In genomic region chr15:41230650-41231533, GRCh38 we compare ENCODE assay signal across 1 cellular context.
A peak's percentile ranks its signal among the peaks of the same experiment; 100 is the strongest.
TF ChIP-seq lines count a peak whose summit lies in the region.

CHP1 (plus strand) TSS chr15:41231268; CDS start chr15:41231383, 115 bp downstream.
EXD1 (minus strand) TSS chr15:41230757; CDS start chr15:41226575, 4,182 bp downstream.

TF ChIP-seq in HepG2, 621 proteins besides CTCF, POLR2A, EP300 and RAD21 (continued from another document and continues in another):
- TF ChIP-seq UBTF (CRISPR knock-in tag; IDR thresholded peaks at IDR 0.05) (peak; percentile 89), SUZ12 (IDR thresholded peaks at IDR 0.05; ENCODE audit: low read depth, low read length) (no peak), MEF2D (CRISPR knock-in tag; IDR thresholded peaks at IDR 0.05) (peak; percentile 59; the same call in 1 of the 2 replicates), ZNF646 (CRISPR knock-in tag; IDR thresholded peaks at IDR 0.05) (peak; percentile 67; the same call in 1 of the 2 replicates), FOXK2 (IDR thresholded peaks at IDR 0.05) (no peak), ZBTB34 (CRISPR knock-in tag; IDR thresholded peaks at IDR 0.05) (peak; percentile 35; the same call in 1 of the 2 replicates), ASH2L (IDR thresholded peaks at IDR 0.05; ENCODE audit: insufficient read length, low read depth, low read length) (peak; percentile 84), MATR3 (CRISPR knock-in tag; IDR thresholded peaks at IDR 0.05) (no peak), NR2F1 (CRISPR knock-in tag; IDR thresholded peaks at IDR 0.05) (peak; percentile 65 to 72), RCOR2 (CRISPR knock-in tag; IDR thresholded peaks at IDR 0.05) (peak; percentile 69), HNF4A (CRISPR knock-in tag; IDR thresholded peaks at IDR 0.05) (peak; percentile 28), ELF4 (CRISPR knock-in tag; IDR thresholded peaks at IDR 0.05; ENCODE audit: borderline replicate concordance) (peak; percentile 67; the same call in 1 of the 2 replicates), ZSCAN5A (CRISPR knock-in tag; IDR thresholded peaks at IDR 0.05; ENCODE audit: borderline replicate concordance) (peak; percentile 26; the same call in 1 of the 2 replicates), ZNF501 (CRISPR knock-in tag; IDR thresholded peaks at IDR 0.05) (peak; percentile 91), MEIS2 (CRISPR knock-in tag; IDR thresholded peaks at IDR 0.05) (peak; percentile 55; the same call in 1 of the 2 replicates), PHB2 (IDR thresholded peaks at IDR 0.05; ENCODE audit: partially characterized antibody) (no peak), ZNF547 (CRISPR knock-in tag; IDR thresholded peaks at IDR 0.05) (peak; percentile 95), HMG20B (CRISPR knock-in tag; conservative IDR thresholded peaks at IDR 0.05) (peak; percentile 78), ATAD3A (CRISPR knock-in tag; IDR thresholded peaks at IDR 0.05) (no peak), GATAD2A (CRISPR knock-in tag; IDR thresholded peaks at IDR 0.05) (peak; percentile 46; the same call in 1 of the 2 replicates), ZBTB3 (CRISPR knock-in tag; IDR thresholded peaks at IDR 0.05; ENCODE audit: borderline replicate concordance, low read depth) (peak; percentile 95), ZNF678 (CRISPR knock-in tag; IDR thresholded peaks at IDR 0.05) (peak; percentile 95; the same call in 1 of the 2 replicates), ZNF431 (CRISPR knock-in tag; IDR thresholded peaks at IDR 0.05; ENCODE audit: borderline replicate concordance, low read depth) (peak; percentile 58), ZNF207 (IDR thresholded peaks at IDR 0.05; ENCODE audit: borderline replicate concordance) (no peak), BATF2 (CRISPR knock-in tag; IDR thresholded peaks at IDR 0.05) (peak; percentile 86), ZNF580 (CRISPR knock-in tag; IDR thresholded peaks at IDR 0.05; ENCODE audit: borderline replicate concordance, low read depth) (peak; percentile 86; the same call in 1 of the 2 replicates), MIER2 (CRISPR knock-in tag; IDR thresholded peaks at IDR 0.05) (peak; percentile 59; the same call in 1 of the 2 replicates), TRAFD1 (CRISPR knock-in tag; IDR thresholded peaks at IDR 0.05; ENCODE audit: borderline replicate concordance) (no peak), ZFYVE20 (CRISPR knock-in tag; IDR thresholded peaks at IDR 0.05; ENCODE audit: borderline replicate concordance, low read depth) (0 out of 2 replicates have a peak, but pooled peaks have one; percentile 78), ZNF674 (CRISPR knock-in tag; IDR thresholded peaks at IDR 0.05; ENCODE audit: low read depth) (no peak), ZBTB20 (CRISPR knock-in tag; IDR thresholded peaks at IDR 0.05; ENCODE audit: borderline replicate concordance, low read depth) (peak; percentile 28; the same call in 1 of the 2 replicates), AKAP8 (CRISPR knock-in tag; IDR thresholded peaks at IDR 0.05) (peak; percentile 72), ZNF530 (CRISPR knock-in tag; IDR thresholded peaks at IDR 0.05; ENCODE audit: low read depth) (peak; percentile 93), ZNF567 (CRISPR knock-in tag; IDR thresholded peaks at IDR 0.05; ENCODE audit: borderline replicate concordance) (peak; percentile 91; the same call in 1 of the 2 replicates), SPEN (CRISPR knock-in tag; IDR thresholded peaks at IDR 0.05; ENCODE audit: low read depth) (peak; percentile 80), MXI1 (IDR thresholded peaks at IDR 0.05; ENCODE audit: borderline replicate concordance, low read depth, low read length) (peak; percentile 65; the same call in 1 of the 3 replicates), ZNF550 (CRISPR knock-in tag; IDR thresholded peaks at IDR 0.05; ENCODE audit: borderline replicate concordance) (0 out of 2 replicates have a peak, but pooled peaks have one; percentile 28), ZNF772 (CRISPR knock-in tag; IDR thresholded peaks at IDR 0.05) (peak; percentile 94), ZNF343 (CRISPR knock-in tag; IDR thresholded peaks at IDR 0.05) (peak; percentile 98), ZBTB49 (CRISPR knock-in tag; IDR thresholded peaks at IDR 0.05; ENCODE audit: borderline replicate concordance) (no peak), FOXJ3 (CRISPR knock-in tag; IDR thresholded peaks at IDR 0.05; ENCODE audit: borderline replicate concordance) (no peak)
